23 cellular contexts compared by ENCODE assay signal in the genomic region with DNA sequence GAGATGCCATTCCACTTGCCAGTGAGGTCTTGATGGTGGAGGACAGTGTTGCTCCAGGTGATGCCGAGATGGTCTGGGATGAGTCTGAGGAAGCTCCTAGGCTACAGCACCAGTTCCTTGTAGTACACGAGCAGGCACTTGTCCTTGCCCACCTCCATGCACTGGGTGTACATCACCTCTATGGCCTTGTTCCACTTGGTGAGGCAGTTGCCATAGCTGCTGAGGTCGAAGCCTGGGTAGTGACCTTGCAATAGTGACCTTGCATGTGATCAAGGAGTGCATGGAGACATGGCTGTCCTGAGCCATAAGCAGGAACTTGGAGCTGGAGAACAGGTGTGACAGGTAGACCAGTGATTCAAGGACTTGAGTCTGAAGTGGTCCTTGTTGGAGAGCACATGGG. TPM values are rescaled to one million over a fixed set of nuclear protein-coding genes. Genes with fewer than 3 reads are reported as not detected.
DNase-seq lines count a peak whose midpoint lies in the region; ATAC-seq, FAIRE-seq and TF ChIP-seq lines count a peak whose summit lies in the region.
"Had no signal": no experiment of that assay in that cellular context is flagged by ENCODE, and none has a peak within 500 bp of the region (broad histone marks: within the 10 kb centered on the region; RNA-seq: fewer than 3 reads in every experiment).

No MANE protein-coding gene starts in this region.

- ATAC-seq in heart right ventricle (peak in 7 of 8 donors; percentile 10 to 56 (median 32)), HG02840 (IDR thresholded peaks at IDR 0.05; ENCODE audit: low FRiP score, unreplicated experiment) (no peak)
- ATAC-seq: CD8-positive, alpha-beta T cell had no signal

- H3K9me3 ChIP-seq in heart right ventricle (peaks cover 0 to 17% (median 9%) of the 10 kb centered on the region in 11 donors), left ventricle myocardium inferior (replicated peaks) (peaks cover 14% of the 10 kb centered on the region), neuronal stem cell (replicated peaks in 1 of 2; ENCODE audit: control insufficient read depth in 2 of 2, insufficient read depth in 1 of 2, low read depth in 1 of 2, low read length in 2 of 2) (peaks cover 0 to 12% of the 10 kb centered on the region in 2 donors)
- H3K9me3 ChIP-seq: Caco-2, HAP-1 had no signal

- H2BK12ac ChIP-seq in neuronal stem cell (ENCODE audit: low read length), result no peak overlapping the region

- TF ChIP-seq CTCF in heart right ventricle (IDR thresholded peaks at IDR 0.05), result no peak
- no peak for TF ChIP-seq CTCF in left ventricle myocardium inferior (IDR thresholded peaks at IDR 0.05; ENCODE audit: borderline replicate concordance)
- TF ChIP-seq CTCF in bronchial epithelial cell (IDR thresholded peaks at IDR 0.05; ENCODE audit: insufficient read depth, low read length, severe bottlenecking), result no peak

- no peak overlapping the region for H3K4me3 ChIP-seq in heart right ventricle
- H3K4me3 ChIP-seq in left ventricle myocardium inferior, result no peak overlapping the region
- no peak overlapping the region for H3K4me3 ChIP-seq in bronchial epithelial cell (ENCODE audit: low read depth, low read length)
- H3K4me3 ChIP-seq in neuronal stem cell (ENCODE audit: low read length in 2 of 2), result peak overlapping the region in 1 of 2 donors; percentile 13
- H3K4me3 ChIP-seq: BLaER1, GM23248, HAP-1 had no signal

- H3K27ac ChIP-seq in heart right ventricle, result no peak overlapping the region
- no peak overlapping the region for H3K27ac ChIP-seq in left ventricle myocardium inferior (replicated peaks)
- H3K27ac ChIP-seq in neuronal stem cell (replicated peaks; ENCODE audit: low read length), result no peak overlapping the region
- H3K27ac ChIP-seq: 22Rv1, BLaER1, C4-2B, GM23248 had no signal

- H3K36me3 ChIP-seq in heart right ventricle (no peaks in the 10 kb centered on the region), left ventricle myocardium inferior (peaks cover 7% of the 10 kb centered on the region), bronchial epithelial cell (ENCODE audit: control insufficient read depth, insufficient read depth, low read length) (no peaks in the 10 kb centered on the region), neuronal stem cell (replicated peaks in 1 of 2; ENCODE audit: control insufficient read depth in 2 of 2, insufficient read depth in 2 of 2, low read length in 2 of 2) (peaks cover 0 to 3% of the 10 kb centered on the region in 2 donors)
- H3K36me3 ChIP-seq: HAP-1 had no signal

- peak overlapping the region; percentile 45 for H3K23ac ChIP-seq in neuronal stem cell (ENCODE audit: low read depth, low read length, poor library complexity)

- WGBS in heart right ventricle, 2 donors, result 82 to 89% methylated on average over 3 of the region's 3 CpGs
- WGBS in neuronal stem cell (ENCODE audit: extremely low coverage in 2 of 2, insufficient read length in 2 of 2, insufficient replicate concordance in 1 of 2), 2 donors, result no CpG with 5 or more reads among the region's 3 CpGs

- H3K79me1 ChIP-seq in neuronal stem cell (ENCODE audit: low read depth, low read length), result peaks cover 2% of the 10 kb centered on the region

- FAIRE-seq in bronchial epithelial cell (lab: Jason Lieb, UNC), result peak; percentile 66
- FAIRE-seq: A204.1, GM12891, GM18507 had no signal

- H3K4me1 ChIP-seq in heart right ventricle, result peaks cover 0 to 10% (median 6%) of the 10 kb centered on the region in 9 donors
- H3K4me1 ChIP-seq in left ventricle myocardium inferior, result peaks cover 12% of the 10 kb centered on the region
- no peaks in the 10 kb centered on the region for H3K4me1 ChIP-seq in neuronal stem cell (ENCODE audit: control insufficient read depth in 2 of 2, insufficient read depth in 1 of 2, low read depth in 1 of 2, low read length in 2 of 2)
- H3K4me1 ChIP-seq: BLaER1, Caco-2, HAP-1 had no signal

- no peak overlapping the region for H2BK15ac ChIP-seq in neuronal stem cell (ENCODE audit: low read length)

- no peak overlapping the region for H4K8ac ChIP-seq in neuronal stem cell (ENCODE audit: low read depth, low read length)

- no peak overlapping the region for H3K18ac ChIP-seq in neuronal stem cell (ENCODE audit: low read length)

- intact Hi-C loops in heart right ventricle (cut with DNase I) (loop anchor here in 1 of 10 donors (10.0 kb wide), 1 partner anchor 62 kb away; no protein-coding TSS in a partner anchor), left ventricle myocardium inferior (cut with micrococcal nuclease) (no loop called here)

- no peak overlapping the region for H2BK5ac ChIP-seq in neuronal stem cell (ENCODE audit: low read length)

- no peak overlapping the region for H2BK120ac ChIP-seq in neuronal stem cell (ENCODE audit: low read depth, low read length)

- H2AFZ ChIP-seq in neuronal stem cell (ENCODE audit: low read length), result no peak overlapping the region
- H2AFZ ChIP-seq: GM23248 had no signal

- H3K4me2 ChIP-seq in neuronal stem cell (ENCODE audit: insufficient read depth, low read length, poor library complexity, severe bottlenecking), result no peak overlapping the region
- H3K4me2 ChIP-seq: BLaER1 had no signal

- H3K9ac ChIP-seq in neuronal stem cell (ENCODE audit: low read depth, low read length, poor library complexity), result no peak overlapping the region
- H3K9ac ChIP-seq: BLaER1, GM23248 had no signal

- peak; percentile 1 for DNase-seq in DMS53 (lab: John Stamatoyannopoulos, UW)
- no peak for DNase-seq in DMS53 treated with DMSO at 0.1 percent for 48 hours (lab: John Stamatoyannopoulos, UW; ENCODE audit: unreplicated experiment)
- no peak for DNase-seq in heart right ventricle
- DNase-seq in left ventricle myocardium inferior, result no peak
- DNase-seq in bronchial epithelial cell (ENCODE audit: low read depth), result no peak
- DNase-seq in neuronal stem cell (ENCODE audit: low spot score), result no peak
- DNase-seq in NCI-H2029 (lab: John Stamatoyannopoulos, UW), result no peak
- DNase-seq: Caco-2; CD4-positive, CD25-positive, alpha-beta regulatory T cell; CD8-positive, alpha-beta T cell; DMS153; DMS79 treated with DMSO at 0.1 percent for 48 hours; GF-D8; GM23248; HFFc6 had no signal

- peak overlapping the region; percentile 32 for H3K14ac ChIP-seq in neuronal stem cell (ENCODE audit: low read length)

- no peak overlapping the region for H2AK5ac ChIP-seq in neuronal stem cell (ENCODE audit: low read depth, low read length)

- no peak overlapping the region for H4K91ac ChIP-seq in neuronal stem cell (ENCODE audit: low read depth, low read length, poor library complexity)

- H3K4ac ChIP-seq in neuronal stem cell (ENCODE audit: low read length), result no peak overlapping the region

- H3K27me3 ChIP-seq in heart right ventricle (no peaks in the 10 kb centered on the region), left ventricle myocardium inferior (ENCODE audit: low read depth) (no peaks in the 10 kb centered on the region), bronchial epithelial cell (ENCODE audit: control insufficient read depth, insufficient read depth, low read length) (no peaks in the 10 kb centered on the region), neuronal stem cell (ENCODE audit: control insufficient read depth in 3 of 3, insufficient read depth in 3 of 3, low read depth in 1 of 3, low read length in 3 of 3) (no peaks in the 10 kb centered on the region)
- H3K27me3 ChIP-seq: BLaER1 had no signal

RNA-seq across cellular contexts. Expression of a gene that starts 47.6 kb away (rescaled TPM):
- total RNA-seq in heart right ventricle (100 to 1,000 TPM; 143 to 344 (median 222) TPM), left ventricle myocardium inferior (179 TPM), bronchial epithelial cell (8.7 and 9.7 TPM in 2 replicates)
- polyA plus RNA-seq in heart right ventricle, result 100 to 1,000 TPM in 1 of 2 donors, 10 to 100 TPM in 1; 76.4 to 212 TPM
- polyA plus RNA-seq in neuronal stem cell (2013, experiment 1 of 2), result 7.9 TPM
- 8.0 TPM for polyA plus RNA-seq in neuronal stem cell (2013, experiment 2 of 2)

Comparison
In these comparisons a context has a peak if more than half of its experiments do, and no peak if none do; other contexts are left out.
1. RNA of a gene that starts 47.6 kb away (total RNA-seq): 143 to 344 TPM in heart right ventricle and 179 TPM in left ventricle myocardium inferior (single experiment); 8.7 to 9.7 TPM in bronchial epithelial cell; every median in the first group is over 10 times any median in the second.